Comparison of ENCODE assay signal across 3 cellular contexts in the genomic region with DNA sequence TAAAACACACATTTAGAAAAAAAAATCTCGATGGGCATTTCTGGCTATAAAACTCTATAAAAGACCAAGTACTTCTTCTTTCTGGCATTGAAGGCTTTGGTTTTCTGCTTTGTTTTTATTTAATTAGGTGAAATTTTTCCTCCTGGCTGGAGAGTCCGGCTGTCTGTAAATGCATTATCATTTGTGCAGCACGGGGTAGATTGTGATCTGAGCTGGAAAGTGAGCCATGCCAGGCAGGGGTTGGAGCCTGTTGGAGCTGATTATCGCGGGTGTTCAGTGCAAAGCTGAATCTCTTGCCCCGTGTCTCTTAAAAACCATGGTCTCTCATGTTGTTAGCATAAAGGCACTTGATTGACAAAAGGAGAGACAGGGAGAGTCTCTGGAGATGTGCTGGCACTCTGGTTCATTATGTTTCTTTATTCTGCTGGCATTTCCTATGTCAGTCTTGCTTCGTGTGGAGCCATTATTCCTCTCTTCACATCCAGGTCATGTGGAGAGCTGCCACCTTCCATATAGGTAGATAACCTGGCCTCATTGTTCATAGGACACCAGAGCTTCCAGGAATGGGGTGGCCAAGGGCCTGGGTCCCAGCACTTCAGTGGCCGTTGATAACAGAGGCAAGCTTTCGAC.
A peak's percentile ranks its signal among the peaks of the same experiment; 100 is the strongest.
TF ChIP-seq lines count a peak whose summit lies in the region.

No MANE protein-coding gene starts in this region.

TF ChIP-seq in K562, 482 proteins besides CTCF, POLR2A, EP300 and RAD21:
- peak; percentile 21; the same call in 1 of the 2 replicates for TF ChIP-seq CBFA2T3 (IDR thresholded peaks at IDR 0.05)
- TF ChIP-seq ATF1 (CRISPR knock-in tag; IDR thresholded peaks at IDR 0.05): no peak
- TF ChIP-seq ATF1 (tag; IDR thresholded peaks at IDR 0.05): no peak

TF ChIP-seq in neural cell, 6 proteins besides CTCF, POLR2A, EP300 and RAD21:
- TF ChIP-seq POLR2AphosphoS5 (IDR thresholded peaks at IDR 0.05) (peak; percentile 44), TAF1 (IDR thresholded peaks at IDR 0.05; ENCODE audit: low read depth) (no peak)

TF ChIP-seq in HepG2, 621 proteins besides CTCF, POLR2A, EP300 and RAD21:
- TF ChIP-seq ETV5 (CRISPR knock-in tag; IDR thresholded peaks at IDR 0.05; ENCODE audit: borderline replicate concordance) (no peak), HES4 (CRISPR knock-in tag; IDR thresholded peaks at IDR 0.05; ENCODE audit: borderline replicate concordance) (no peak), NBN (conservative IDR thresholded peaks at IDR 0.05) (no peak), ELF4 (CRISPR knock-in tag; IDR thresholded peaks at IDR 0.05; ENCODE audit: borderline replicate concordance) (no peak), GLI4 (CRISPR knock-in tag; IDR thresholded peaks at IDR 0.05; ENCODE audit: borderline replicate concordance) (no peak), MAF1 (CRISPR knock-in tag; IDR thresholded peaks at IDR 0.05; ENCODE audit: borderline replicate concordance) (no peak), FIP1L1 (IDR thresholded peaks at IDR 0.05; ENCODE audit: borderline replicate concordance, insufficient read depth, low read depth, low read length) (no peak), ZBTB8A (CRISPR knock-in tag; IDR thresholded peaks at IDR 0.05; ENCODE audit: borderline replicate concordance, low read depth) (no peak), ZNF292 (CRISPR knock-in tag; IDR thresholded peaks at IDR 0.05; ENCODE audit: borderline replicate concordance, low read depth) (no peak), NAIF1 (CRISPR knock-in tag; IDR thresholded peaks at IDR 0.05; ENCODE audit: borderline replicate concordance) (no peak), ZNF615 (CRISPR knock-in tag; IDR thresholded peaks at IDR 0.05; ENCODE audit: borderline replicate concordance) (no peak), MIER2 (CRISPR knock-in tag; IDR thresholded peaks at IDR 0.05) (no peak), DMAP1 (CRISPR knock-in tag; IDR thresholded peaks at IDR 0.05) (no peak)
- TF ChIP-seq, protein P1, sequence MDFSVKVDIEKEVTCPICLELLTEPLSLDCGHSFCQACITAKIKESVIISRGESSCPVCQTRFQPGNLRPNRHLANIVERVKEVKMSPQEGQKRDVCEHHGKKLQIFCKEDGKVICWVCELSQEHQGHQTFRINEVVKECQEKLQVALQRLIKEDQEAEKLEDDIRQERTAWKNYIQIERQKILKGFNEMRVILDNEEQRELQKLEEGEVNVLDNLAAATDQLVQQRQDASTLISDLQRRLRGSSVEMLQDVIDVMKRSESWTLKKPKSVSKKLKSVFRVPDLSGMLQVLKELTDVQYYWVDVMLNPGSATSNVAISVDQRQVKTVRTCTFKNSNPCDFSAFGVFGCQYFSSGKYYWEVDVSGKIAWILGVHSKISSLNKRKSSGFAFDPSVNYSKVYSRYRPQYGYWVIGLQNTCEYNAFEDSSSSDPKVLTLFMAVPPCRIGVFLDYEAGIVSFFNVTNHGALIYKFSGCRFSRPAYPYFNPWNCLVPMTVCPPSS (IDR thresholded peaks at IDR 0.05): no peak
